ENCODE assay signal across 30 cellular contexts in genomic region chr12:55688716-55689655, GRCh38. TPM values are rescaled to one million over a fixed set of nuclear protein-coding genes. Genes with fewer than 3 reads are reported as not detected.
"Had no signal": no experiment of that assay in that cellular context is flagged by ENCODE, and none has a peak within 500 bp of the region (broad histone marks: within the 10 kb centered on the region; RNA-seq: fewer than 3 reads in every experiment).

No MANE protein-coding gene starts in this region.

- H3K4me1 ChIP-seq: adrenal gland, body of pancreas, gastroesophageal sphincter, left ventricle myocardium inferior, psoas muscle, testis, transverse colon had no signal

- H3K9me3 ChIP-seq: adrenal gland, body of pancreas, gastroesophageal sphincter, left ventricle myocardium inferior, ovary, psoas muscle, testis, transverse colon had no signal

- H3K36me3 ChIP-seq: adrenal gland, ovary, transverse colon had no signal

- ATAC-seq: body of pancreas; gastroesophageal sphincter; psoas muscle; stimulated activated naive CD8-positive, alpha-beta T cell treated with anti-CD3 and anti-CD28 coated beads, Interleukin-15, Interleukin-2, amounts not matched to agents 100 U/mL and 50 U/mL, for 24 hours had no signal

- H3K27ac ChIP-seq: adrenal gland, body of pancreas, gastroesophageal sphincter, left ventricle myocardium inferior, ovary, psoas muscle, testis, transverse colon, VCaP had no signal

- DNase-seq: activated CD4-positive, alpha-beta T cell treated with anti-CD3 and anti-CD28 coated beads for 4 hours; activated CD4-positive, alpha-beta T cell treated with anti-CD3 and anti-CD28 coated beads, Interleukin-2, amount 50 U/mL, for 4 hours; activated effector memory CD4-positive, alpha-beta T cell treated with anti-CD3 and anti-CD28 coated beads, Interleukin-2, amount 50 U/mL, for 16 hours; activated naive CD4-positive, alpha-beta T cell treated with anti-CD3 and anti-CD28 coated beads for 36 hours; activated naive CD8-positive, alpha-beta T cell treated with anti-CD3 and anti-CD28 coated beads for 36 hours; activated T-cell treated with anti-CD3 and anti-CD28 coated beads for 4 hours; body of pancreas; cerebellar nuclear complex; hippocampal formation; immature natural killer cell; kidney glomerular epithelial cell; left ventricle myocardium inferior; naive B cell; psoas muscle; stimulated activated CD4-positive, alpha-beta T cell treated with anti-CD3 and anti-CD28 coated beads, Interleukin-2, amount 100 ng/mL, for 48 hours; stimulated activated naive CD8-positive, alpha-beta T cell treated with anti-CD3 and anti-CD28 coated beads, Interleukin-15, Interleukin-2, amounts not matched to agents 100 U/mL and 50 U/mL, for 24 hours; testis; transverse colon had no signal

- H3K27me3 ChIP-seq: adrenal gland, body of pancreas, gastroesophageal sphincter, ovary, testis, transverse colon had no signal

- H3K4me3 ChIP-seq: adrenal gland, body of pancreas, gastroesophageal sphincter, left ventricle myocardium inferior, ovary, psoas muscle, testis, transverse colon had no signal

RNA-seq across cellular contexts. Expression of gene OR10P1, which starts 52.3 kb away (rescaled TPM):
- total RNA-seq: activated naive CD4-positive, alpha-beta T cell treated with anti-CD3 and anti-CD28 coated beads for 36 hours; activated naive CD8-positive, alpha-beta T cell treated with anti-CD3 and anti-CD28 coated beads for 36 hours; activated T-helper 1 cell treated with anti-CD3 and anti-CD28 coated beads, Interleukin-12 subunit alpha, Interleukin-12 subunit beta, Interleukin-2, Interleukin-4 antibody, amounts not matched to agents 30 ng/mL and 10 ng/mL and 1 ng/mL, durations not matched to agents 14 hours and 24 hours and 36 hours; adrenal gland; aorta; body of pancreas; endothelial cell of umbilical vein; fibroblast of lung; fibroblast of villous mesenchyme; gastroesophageal sphincter; left ventricle myocardium inferior; lung microvascular endothelial cell; mesothelial cell of epicardium; ovary; psoas muscle; T-helper 1 cell treated with Interleukin-12 subunit alpha and Interleukin-12 subunit beta and Interleukin-4 antibody, amounts not matched to agents 30 ng/mL and 1 ng/mL, for 36 hours; testis; transverse colon had no signal
